8 cellular contexts compared by ENCODE assay signal in the genomic region with DNA sequence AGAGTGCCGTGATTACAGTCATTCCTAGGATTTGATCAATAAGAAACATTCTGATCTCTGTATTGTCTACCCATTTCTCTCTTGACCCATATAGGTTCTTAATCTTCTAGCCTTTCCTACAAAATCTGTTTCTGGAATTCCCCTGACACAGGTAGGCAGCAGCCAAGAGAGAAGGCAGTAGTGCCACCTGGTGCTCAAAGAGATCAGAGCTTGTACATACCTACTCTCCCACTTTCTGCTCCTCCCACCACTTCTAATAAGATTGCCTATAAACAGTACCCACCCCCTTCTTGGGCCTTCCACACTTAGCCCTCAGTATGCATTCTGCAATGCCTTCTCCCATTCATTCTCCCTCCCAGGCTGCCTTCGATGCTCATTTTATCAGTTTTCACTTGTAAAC.
DNase-seq lines count a peak whose midpoint lies in the region; ATAC-seq, FAIRE-seq and TF ChIP-seq lines count a peak whose summit lies in the region.

No MANE protein-coding gene starts in this region.

- no peaks in the 10 kb centered on the region for H3K27me3 ChIP-seq in BE2C
- H3K27me3 ChIP-seq in RWPE2 (ENCODE audit: insufficient read depth, poor library complexity, severe bottlenecking) = no peaks in the 10 kb centered on the region

- TF ChIP-seq CTCF in BE2C (IDR thresholded peaks at IDR 0.05; ENCODE audit: low read depth, low read length) (peak; percentile 31; the same call in 1 of the 2 replicates), RWPE2 (IDR thresholded peaks at IDR 0.05; ENCODE audit: poor library complexity, severe bottlenecking) (peak; percentile 61)

- DNase-seq in BE2C = peak; percentile 10
- DNase-seq in HT1080 (ENCODE audit: low read depth) = peak; percentile 53
- DNase-seq in RWPE2 (ENCODE audit: low spot score) = no peak
- DNase-seq in iPS DF 19.7 (ENCODE audit: low read depth, low spot score) = peak; percentile 71
- DNase-seq in activated CD4-positive, CD25-positive, alpha-beta regulatory T cell (lab: John Stamatoyannopoulos, UW) = no peak
- no peak for DNase-seq in frontal cortex (ENCODE audit: low spot score in 2 of 2)

- H3K36me3 ChIP-seq in BE2C (no peaks in the 10 kb centered on the region), RWPE2 (ENCODE audit: low read depth) (no peaks in the 10 kb centered on the region)

- ATAC-seq in GM18868 (IDR thresholded peaks at IDR 0.05; ENCODE audit: unreplicated experiment) = peak; percentile 91
- ATAC-seq in RWPE2 (ENCODE audit: low read depth) = peak; percentile 96
- no peak for ATAC-seq in GM21367 (IDR thresholded peaks at IDR 0.05; ENCODE audit: unreplicated experiment)

- H3K4me1 ChIP-seq in BE2C (no peaks in the 10 kb centered on the region), RWPE2 (ENCODE audit: insufficient read depth, poor library complexity, severe bottlenecking) (no peaks in the 10 kb centered on the region)

- H3K27ac ChIP-seq in RWPE2 (ENCODE audit: poor library complexity, severe bottlenecking) = no peak overlapping the region

- H3K4me3 ChIP-seq in BE2C (ENCODE audit: low read depth, low read length) (no peak overlapping the region), RWPE2 (ENCODE audit: severe bottlenecking) (no peak overlapping the region)

- FAIRE-seq in frontal cortex (lab: Jason Lieb, UNC) = no peak

- H3K9me3 ChIP-seq in BE2C (no peaks in the 10 kb centered on the region), RWPE2 (ENCODE audit: severe bottlenecking) (no peaks in the 10 kb centered on the region)

Comparison
In these comparisons a context has a peak if more than half of its experiments do, and no peak if none do; other contexts are left out.
1. DNase-seq: peak in BE2C (single experiment), HT1080 (single experiment) and iPS DF 19.7 (single experiment); none in RWPE2 (single experiment), activated CD4-positive, CD25-positive, alpha-beta regulatory T cell (0 of 4) and frontal cortex (0 of 2).